In genomic region chr22:47022475-47022874, GRCh38 we compare ENCODE assay signal across 18 cellular contexts.
DNase-seq lines count a peak whose midpoint lies in the region; ATAC-seq, FAIRE-seq and TF ChIP-seq lines count a peak whose summit lies in the region.
"Had no signal": no experiment of that assay in that cellular context is flagged by ENCODE, and none has a peak within 500 bp of the region (broad histone marks: within the 10 kb centered on the region; RNA-seq: fewer than 3 reads in every experiment).

No MANE protein-coding gene starts in this region.

- no peak overlapping the region for H2BK20ac ChIP-seq in H1 (ENCODE audit: low read length)

- H3K36me3 ChIP-seq in H1 (ENCODE audit: control insufficient read depth in 2 of 4, insufficient read depth in 4 of 4, low read length in 3 of 4), result no peaks in the 10 kb centered on the region
- no peaks in the 10 kb centered on the region for H3K36me3 ChIP-seq in trophoblast cell (ENCODE audit: control insufficient read depth in 1 of 2, insufficient read depth in 2 of 2, low read length in 2 of 2)

- H4K91ac ChIP-seq in H1 (replicated peaks; ENCODE audit: insufficient read length, low read length), result no peak overlapping the region
- H4K91ac ChIP-seq in trophoblast cell (ENCODE audit: low read depth, low read length), result no peak overlapping the region

- H3K4ac ChIP-seq in H1 (replicated peaks; ENCODE audit: insufficient read length, low read depth, low read length) (no peak overlapping the region), trophoblast cell (ENCODE audit: low read depth, low read length) (no peak overlapping the region)

- peak overlapping the region; percentile 44 for H3K27ac Mint-ChIP-seq in activated CD4-positive, alpha-beta T cell treated with anti-CD3 and anti-CD28 coated beads for 36 hours
- peak overlapping the region; percentile 58 to 81 for H3K27ac Mint-ChIP-seq in activated naive CD4-positive, alpha-beta T cell treated with anti-CD3 and anti-CD28 coated beads, Interleukin-2, amount 50 U/mL, for 72 hours
- H3K27ac Mint-ChIP-seq in type B pancreatic cell, result peak overlapping the region; percentile 25

- H2BK120ac ChIP-seq in H1 (replicated peaks; ENCODE audit: low read depth, low read length), result no peak overlapping the region
- no peak overlapping the region for H2BK120ac ChIP-seq in trophoblast cell (ENCODE audit: insufficient read depth, low read length, poor library complexity)

- no peaks in the 10 kb centered on the region for H3K27me3 Mint-ChIP-seq in activated CD4-positive, alpha-beta T cell treated with anti-CD3 and anti-CD28 coated beads for 36 hours
- H3K27me3 Mint-ChIP-seq in type B pancreatic cell, result no peaks in the 10 kb centered on the region

- TF ChIP-seq EP300 in H1 (IDR thresholded peaks at IDR 0.05; ENCODE audit: borderline replicate concordance in 1 of 2, low read depth in 2 of 2, low read length in 2 of 2), result no peak

- H3K9ac ChIP-seq in H1 (replicated peaks in 1 of 4; ENCODE audit: extremely low read depth in 1 of 4, low read depth in 3 of 4, low read length in 3 of 4), result no peak overlapping the region
- H3K9ac ChIP-seq in trophoblast cell (ENCODE audit: low read length), result no peak overlapping the region

- no peak overlapping the region for H3K4me3 ChIP-seq in H1 (ENCODE audit: extremely low read depth in 1 of 4, insufficient read depth in 2 of 4, low read depth in 3 of 4, low read length in 4 of 4)
- no peak overlapping the region for H3K4me3 ChIP-seq in trophoblast cell (ENCODE audit: low read depth, low read length)
- H3K4me3 ChIP-seq: K562 had no signal

- H3K18ac ChIP-seq in H1 (ENCODE audit: extremely low read depth, low read length) (no peak overlapping the region), trophoblast cell (ENCODE audit: low read length) (no peak overlapping the region)

- H3K23ac ChIP-seq in H1 (ENCODE audit: insufficient read length) (no peak overlapping the region), trophoblast cell (ENCODE audit: low read length) (no peak overlapping the region)

- FAIRE-seq in H1 (lab: Jason Lieb, UNC), result no peak
- FAIRE-seq: G401.6, H54, K562 had no signal

- peak; percentile 75 for ATAC-seq in activated CD4-positive, alpha-beta T cell treated with anti-CD3 and anti-CD28 coated beads for 36 hours
- peak; percentile 78 to 85 for ATAC-seq in activated naive CD4-positive, alpha-beta T cell treated with anti-CD3 and anti-CD28 coated beads, Interleukin-2, amount 50 U/mL, for 72 hours
- ATAC-seq: K562 had no signal

- no peak overlapping the region for H3K27ac ChIP-seq in H1 (ENCODE audit: low read depth, low read length)
- no peak overlapping the region for H3K27ac ChIP-seq in trophoblast cell (ENCODE audit: low read depth, low read length)

- H3K36me3 Mint-ChIP-seq in activated CD4-positive, alpha-beta T cell treated with anti-CD3 and anti-CD28 coated beads for 36 hours (ENCODE audit: low read depth), result peaks cover 28% of the 10 kb centered on the region
- H3K36me3 Mint-ChIP-seq in activated naive CD4-positive, alpha-beta T cell treated with anti-CD3 and anti-CD28 coated beads, Interleukin-2, amount 50 U/mL, for 72 hours, result peaks cover 0 to 24% of the 10 kb centered on the region in 2 donors
- H3K36me3 Mint-ChIP-seq in type B pancreatic cell, result peaks cover 14% of the 10 kb centered on the region

- H2AK5ac ChIP-seq in H1 (ENCODE audit: low read depth, low read length) (no peak overlapping the region), trophoblast cell (ENCODE audit: low read length) (no peak overlapping the region)

- 90% methylated on average over 7 of the region's 7 CpGs; no CpG with 5 or more reads in 1 of the 2 experiments for WGBS in H1 (ENCODE audit: extremely low coverage in 1 of 2, insufficient coverage in 1 of 2, insufficient read length in 1 of 2, insufficient replicate concordance in 2 of 2, low coverage in 1 of 2, low lambda C conversion rate in 2 of 2, missing lambda C conversion rate in 1 of 2), 2 experiments
- no CpG with 5 or more reads among the region's 7 CpGs for WGBS in trophoblast cell (ENCODE audit: extremely low coverage, insufficient coverage, insufficient read length)

- H3K27me3 ChIP-seq in H1 (replicated peaks in 1 of 4; ENCODE audit: control insufficient read depth in 3 of 4, extremely low read depth in 1 of 4, insufficient read depth in 3 of 4, low read length in 3 of 4) (no peaks in the 10 kb centered on the region), trophoblast cell (ENCODE audit: insufficient read depth, low read length) (no peaks in the 10 kb centered on the region)

- peaks cover 0 to 7% (median 1%) of the 10 kb centered on the region in 4 experiments; a peak in 2 of 7 replicates for H3K4me1 ChIP-seq in H1 (replicated peaks in 1 of 4; ENCODE audit: control insufficient read depth in 3 of 4, insufficient read depth in 4 of 4, low read length in 3 of 4)
- H3K4me1 ChIP-seq in trophoblast cell (ENCODE audit: control insufficient read depth in 1 of 2, insufficient read depth in 2 of 2, low read length in 2 of 2), result no peaks in the 10 kb centered on the region
- H3K4me1 ChIP-seq: Caco-2 had no signal

- TF ChIP-seq POLR2A in H1 (IDR thresholded peaks at IDR 0.05; ENCODE audit: control extremely low read depth in 1 of 2, low read depth in 2 of 2, low read length in 2 of 2), result no peak

- H3K14ac ChIP-seq in H1 (ENCODE audit: insufficient read length) (no peak overlapping the region), trophoblast cell (ENCODE audit: low read length) (no peak overlapping the region)

- TF ChIP-seq RAD21 in H1 (IDR thresholded peaks at IDR 0.05 in 1 of 2, conservative IDR thresholded peaks at IDR 0.05 in 1 of 2; ENCODE audit: low read depth in 2 of 2, low read length in 2 of 2), result no peak

- H4K8ac ChIP-seq in H1 (ENCODE audit: extremely low read depth, insufficient read depth, low read length), result no peak overlapping the region
- H4K8ac ChIP-seq in trophoblast cell (ENCODE audit: low read depth, low read length), result no peak overlapping the region

- H3K9me3 Mint-ChIP-seq in activated CD4-positive, alpha-beta T cell treated with anti-CD3 and anti-CD28 coated beads for 36 hours (ENCODE audit: low read depth), result no peaks in the 10 kb centered on the region
- H3K9me3 Mint-ChIP-seq in activated naive CD4-positive, alpha-beta T cell treated with anti-CD3 and anti-CD28 coated beads, Interleukin-2, amount 50 U/mL, for 72 hours, result peaks cover 0 to 19% of the 10 kb centered on the region in 2 donors
- H3K9me3 Mint-ChIP-seq in type B pancreatic cell, result no peaks in the 10 kb centered on the region

- no peaks in the 10 kb centered on the region; the same call in 1 of the 2 replicates for H3K23me2 ChIP-seq in H1 (ENCODE audit: low read depth, low read length)

- H4K5ac ChIP-seq in H1 (ENCODE audit: insufficient read length, low read depth, low read length), result no peak overlapping the region

- intact Hi-C loops in activated CD4-positive, alpha-beta T cell treated with anti-CD3 and anti-CD28 coated beads for 36 hours (cut with DNase I, micrococcal nuclease), result no loop called here

- no peaks in the 10 kb centered on the region for H4K20me1 ChIP-seq in H1 (replicated peaks in 1 of 2; ENCODE audit: control insufficient read depth in 1 of 2, insufficient read depth in 2 of 2, low read length in 2 of 2)

- H3K56ac ChIP-seq in H1 (replicated peaks; ENCODE audit: insufficient read length, low read depth, low read length), result no peak overlapping the region

- H2BK12ac ChIP-seq in H1 (ENCODE audit: low read depth, low read length) (no peak overlapping the region), trophoblast cell (ENCODE audit: low read length) (no peak overlapping the region)

- no peaks in the 10 kb centered on the region for H3K79me2 ChIP-seq in H1 (ENCODE audit: control insufficient read depth in 1 of 2, insufficient read depth in 2 of 2, low read length in 2 of 2)
- H3K79me2 ChIP-seq in trophoblast cell (ENCODE audit: control insufficient read depth, insufficient read depth, low read length, poor library complexity), result no peaks in the 10 kb centered on the region

- TF ChIP-seq CTCF in H1 (IDR thresholded peaks at IDR 0.05; ENCODE audit: control extremely low read depth in 1 of 3, insufficient read depth in 1 of 3, low read depth in 1 of 3, low read length in 3 of 3) (no peak), type B pancreatic cell (conservative IDR thresholded peaks at IDR 0.05) (no peak)

- no peak overlapping the region for H2BK15ac ChIP-seq in H1 (ENCODE audit: low read length)

- H2BK5ac ChIP-seq in H1 (ENCODE audit: low read depth, low read length) (peak overlapping the region; percentile 44; the same call in 1 of the 2 replicates), trophoblast cell (ENCODE audit: low read depth, low read length, poor library complexity) (no peak overlapping the region)

- H4K12ac ChIP-seq in trophoblast cell (ENCODE audit: low read depth, low read length), result no peak overlapping the region

- H3K79me1 ChIP-seq in H1 (ENCODE audit: low read depth, low read length), result no peaks in the 10 kb centered on the region; the same call in 1 of the 2 replicates
- no peaks in the 10 kb centered on the region for H3K79me1 ChIP-seq in trophoblast cell (ENCODE audit: low read length)

- H3K4me2 ChIP-seq in H1 (ENCODE audit: insufficient read depth in 1 of 2, low read depth in 2 of 2, low read length in 2 of 2), result no peak overlapping the region
- no peak overlapping the region for H3K4me2 ChIP-seq in trophoblast cell (ENCODE audit: low read length)

- no peak overlapping the region for H2AFZ ChIP-seq in H1 (ENCODE audit: low read length)
- no peak overlapping the region for H2AFZ ChIP-seq in trophoblast cell (ENCODE audit: insufficient read depth, low read length, poor library complexity)

- CTCF ChIA-PET in activated CD4-positive, alpha-beta T cell treated with anti-CD3 and anti-CD28 coated beads for 36 hours (lab: Charles Lee), result interaction anchor here (0.8 to 1.0 kb wide), 2 partner anchors 9 to 129 kb away, joined by 3 to 4 read pairs; no protein-coding TSS in a partner anchor
- CTCF ChIA-PET in H1 (lab: Charles Lee; ENCODE audit: partially characterized antibody), result interaction anchor here (2.3 kb wide), 1 partner anchor 11 kb away, joined by 12 read pairs; no protein-coding TSS in a partner anchor

- H3K9me3 ChIP-seq in H1 (ENCODE audit: insufficient read depth in 2 of 2, low read depth in 1 of 2, low read length in 1 of 2), result peaks cover 10 to 22% of the 10 kb centered on the region in 2 experiments; a peak in 3 of 4 replicates
- H3K9me3 ChIP-seq in trophoblast cell (ENCODE audit: insufficient read depth, low read depth, low read length), result peaks cover 12% of the 10 kb centered on the region
- H3K9me3 ChIP-seq: Caco-2 had no signal

- peaks cover 33% of the 10 kb centered on the region for H3K4me1 Mint-ChIP-seq in activated CD4-positive, alpha-beta T cell treated with anti-CD3 and anti-CD28 coated beads for 36 hours
- H3K4me1 Mint-ChIP-seq in type B pancreatic cell (ENCODE audit: unreplicated experiment), result no peaks in the 10 kb centered on the region
- H3K4me1 Mint-ChIP-seq: CD14-positive monocyte had no signal

- POLR2A ChIA-PET in activated CD4-positive, alpha-beta T cell treated with anti-CD3 and anti-CD28 coated beads for 36 hours (lab: Charles Lee), result no interaction called here
- POLR2A ChIA-PET in H1 (lab: Charles Lee; ENCODE audit: partially characterized antibody), result no interaction called here

- no peak overlapping the region for H3K4me3 Mint-ChIP-seq in activated CD4-positive, alpha-beta T cell treated with anti-CD3 and anti-CD28 coated beads for 36 hours
- no peak overlapping the region for H3K4me3 Mint-ChIP-seq in type B pancreatic cell
- H3K4me3 Mint-ChIP-seq: CD14-positive monocyte had no signal

- peak; percentile 25 for DNase-seq in activated CD4-positive, alpha-beta T cell treated with anti-CD3 and anti-CD28 coated beads for 36 hours
- no peak for DNase-seq in activated CD4-positive, alpha-beta T cell treated with anti-CD3 and anti-CD28 coated beads for 4 hours
- no peak for DNase-seq in activated naive CD4-positive, alpha-beta T cell treated with anti-CD3 and anti-CD28 coated beads, Interleukin-2, amount 50 U/mL, for 72 hours (ENCODE audit: low spot score in 2 of 2)
- DNase-seq in activated naive CD4-positive, alpha-beta T cell treated with Interleukin-2 at 50 U/mL for 16 hours, result no peak
- DNase-seq in H1 (ENCODE audit: low read depth in 1 of 2, low spot score in 2 of 2), result no peak
- DNase-seq in type B pancreatic cell (ENCODE audit: extremely low spot score, unreplicated experiment), result no peak
- no peak for DNase-seq in NCI-H2227 (lab: John Stamatoyannopoulos, UW; ENCODE audit: unreplicated experiment)
- no peak for DNase-seq in trophoblast cell
- DNase-seq: 8988T, NCI-H1105 treated with DMSO at 0.1 percent for 48 hours, NCI-H1694 treated with DMSO at 0.1 percent for 48 hours, NCI-H524, NCI-H82 had no signal
